ENCODE assay signal across 17 cellular contexts in genomic region chr20:6061544-6061943, GRCh38. TPM values are rescaled to one million over a fixed set of nuclear protein-coding genes. Genes with fewer than 3 reads are reported as not detected.
DNase-seq lines count a peak whose midpoint lies in the region; ATAC-seq and TF ChIP-seq lines count a peak whose summit lies in the region.
"Had no signal": no experiment of that assay in that cellular context is flagged by ENCODE, and none has a peak within 500 bp of the region (broad histone marks: within the 10 kb centered on the region; RNA-seq: fewer than 3 reads in every experiment).

No MANE protein-coding gene starts in this region.

- H3K27me3 ChIP-seq in cardiac muscle cell, result no peaks in the 10 kb centered on the region
- peaks cover 5% of the 10 kb centered on the region for H3K27me3 ChIP-seq in left ventricle myocardium inferior (ENCODE audit: low read depth)
- H3K27me3 ChIP-seq in endodermal cell (ENCODE audit: control insufficient read depth, insufficient read depth, low read length, poor library complexity, severe bottlenecking), result no peaks in the 10 kb centered on the region
- H3K27me3 ChIP-seq: BLaER1 had no signal

- no peaks in the 10 kb centered on the region for H3K36me3 Mint-ChIP-seq in endodermal cell (ENCODE audit: low read depth)
- H3K36me3 Mint-ChIP-seq: CD14-positive monocyte; CD4-positive, alpha-beta memory T cell had no signal

- H3K4me1 ChIP-seq in cardiac muscle cell (ENCODE audit: low read depth) (peaks cover 30% of the 10 kb centered on the region), left ventricle myocardium inferior (no peaks in the 10 kb centered on the region), endodermal cell (ENCODE audit: control insufficient read depth, insufficient read depth, low read length) (peaks cover 9% of the 10 kb centered on the region)

- no peak overlapping the region for H3K9ac ChIP-seq in endodermal cell (ENCODE audit: extremely low read depth, low read length, poor library complexity, severe bottlenecking)
- H3K9ac ChIP-seq: BLaER1 had no signal

- TF ChIP-seq CTCF in cardiac muscle cell (IDR thresholded peaks at IDR 0.05; ENCODE audit: low read depth, low read length) (no peak), left ventricle myocardium inferior (IDR thresholded peaks at IDR 0.05; ENCODE audit: borderline replicate concordance) (no peak), endodermal cell (conservative IDR thresholded peaks at IDR 0.05) (no peak), GM20000 (IDR thresholded peaks at IDR 0.05; ENCODE audit: extremely low read depth, missing control alignments) (no peak)

- H3K4me3 ChIP-seq in cardiac muscle cell, result no peak overlapping the region
- H3K4me3 ChIP-seq in left ventricle myocardium inferior, result no peak overlapping the region
- H3K4me3 ChIP-seq in endodermal cell (ENCODE audit: low read length), result no peak overlapping the region
- H3K4me3 ChIP-seq: BLaER1 had no signal

- no peaks in the 10 kb centered on the region for H3K9me3 Mint-ChIP-seq in endodermal cell
- H3K9me3 Mint-ChIP-seq: CD4-positive, alpha-beta memory T cell; H9 had no signal

- ATAC-seq in GM19035 (IDR thresholded peaks at IDR 0.05; ENCODE audit: unreplicated experiment), result no peak

- H3K9me3 ChIP-seq in cardiac muscle cell (ENCODE audit: low read depth) (no peaks in the 10 kb centered on the region), left ventricle myocardium inferior (replicated peaks) (no peaks in the 10 kb centered on the region), endodermal cell (ENCODE audit: control insufficient read depth, low read length) (no peaks in the 10 kb centered on the region)
- H3K9me3 ChIP-seq: BLaER1 had no signal

- no peak overlapping the region for H3K4me3 Mint-ChIP-seq in endodermal cell
- H3K4me3 Mint-ChIP-seq: CD14-positive monocyte; CD4-positive, alpha-beta memory T cell; H9 had no signal

- no peaks in the 10 kb centered on the region for H3K36me3 ChIP-seq in cardiac muscle cell
- no peaks in the 10 kb centered on the region for H3K36me3 ChIP-seq in left ventricle myocardium inferior
- no peaks in the 10 kb centered on the region for H3K36me3 ChIP-seq in endodermal cell (ENCODE audit: control insufficient read depth, insufficient read depth, low read length)
- H3K36me3 ChIP-seq: BLaER1 had no signal

- H3K4me1 Mint-ChIP-seq in endodermal cell, result peaks cover 26% of the 10 kb centered on the region

- H3K27ac ChIP-seq in cardiac muscle cell, result peak overlapping the region; percentile 21
- no peak overlapping the region for H3K27ac ChIP-seq in left ventricle myocardium inferior (replicated peaks)
- no peak overlapping the region for H3K27ac ChIP-seq in endodermal cell (ENCODE audit: low read depth, low read length)
- H3K27ac ChIP-seq: BLaER1 had no signal

- H3K27ac Mint-ChIP-seq in endodermal cell, result no peak overlapping the region
- H3K27ac Mint-ChIP-seq: CD14-positive monocyte; CD4-positive, alpha-beta memory T cell; H9 had no signal

- H3K27me3 Mint-ChIP-seq in endodermal cell (ENCODE audit: insufficient read depth), result no peaks in the 10 kb centered on the region

- DNase-seq in cardiac muscle cell (ENCODE audit: low read depth in 1 of 2, low spot score in 1 of 2) (no peak), left ventricle myocardium inferior (no peak), HT1080 (ENCODE audit: low read depth) (peak; percentile 12), NCI-H226 (peak; percentile 67), endodermal cell (peak; percentile 29), GM19240 (ENCODE audit: insufficient read length, low spot score) (no peak), GM20000 (ENCODE audit: low spot score) (no peak)
- DNase-seq: 8988T; CD4-positive, alpha-beta memory T cell; GDM1; H9; IMR-90; KBM-7 had no signal

- intact Hi-C loops in left ventricle myocardium inferior (cut with micrococcal nuclease), result no loop called here

- 79 to 100% methylated on average over 1 to 2 of the region's 2 CpGs for WGBS in endodermal cell (ENCODE audit: insufficient coverage in 1 of 2, insufficient read length in 1 of 2), 2 experiments

RNA-seq across cellular contexts. Expression of gene LRRN4, which starts 7.7 kb away (rescaled TPM):
- total RNA-seq in cardiac muscle cell (180 and 227 TPM in 2 replicates), left ventricle myocardium inferior (0.08 TPM), endodermal cell (1 to 10 TPM; 1.6 to 7.6 TPM)
- polyA plus RNA-seq in cardiac muscle cell, result 135 and 173 TPM in 2 replicates
- total RNA-seq in HT1080 (2014; rRNA removed; shearing (Covaris generic)), result 0.13 TPM in 1 of 2 replicates, not detected in the other
- polyA plus RNA-seq in HT1080 (2015; cell fraction: cytosol; rRNA removed), result 0.05 and 0.47 TPM in 2 replicates
- 0.23 and 0.46 TPM in 2 replicates for polyA plus RNA-seq in HT1080 (2015; cell fraction: nucleus; rRNA removed)
- polyA plus RNA-seq in endodermal cell (2013, experiment 1 of 2), result 2.3 TPM
- polyA plus RNA-seq in endodermal cell (2013, experiment 2 of 2), result 2.7 TPM
- total RNA-seq: A673; CD4-positive, alpha-beta memory T cell had no signal
- polyA plus RNA-seq: CD14-positive monocyte; CD4-positive, alpha-beta memory T cell had no signal

RNA-seq across cellular contexts. Expression of gene CRLS1, which starts 55.6 kb away (rescaled TPM):
- total RNA-seq in cardiac muscle cell, result 76.8 and 93.7 TPM in 2 replicates
- polyA plus RNA-seq in cardiac muscle cell, result 236 and 243 TPM in 2 replicates
- total RNA-seq in left ventricle myocardium inferior, result 87.3 TPM
- total RNA-seq in HT1080 (2014; rRNA removed; shearing (Covaris generic)), result 60.9 and 67.1 TPM in 2 replicates
- polyA plus RNA-seq in HT1080 (2015; cell fraction: cytosol; rRNA removed), result 44.1 and 46.1 TPM in 2 replicates
- 41.4 and 47.5 TPM in 2 replicates for polyA plus RNA-seq in HT1080 (2015; cell fraction: nucleus; rRNA removed)
- total RNA-seq in endodermal cell, result 10 to 100 TPM; 39.0 to 54.5 TPM
- polyA plus RNA-seq in endodermal cell (2013, experiment 1 of 2), result 49.5 TPM
- 50.0 TPM for polyA plus RNA-seq in endodermal cell (2013, experiment 2 of 2)

Comparison
In these comparisons a context has a peak if more than half of its experiments do, and no peak if none do; other contexts are left out.
1. RNA of gene LRRN4, which starts 7.7 kb away (total RNA-seq): 180 to 227 TPM in cardiac muscle cell; 1.6 to 7.6 TPM in endodermal cell, 0.08 TPM in left ventricle myocardium inferior (single experiment) and 0.13 TPM in HT1080; every median in the first group is over 10 times any median in the second.
2. DNase-seq: peak in HT1080 (single experiment), NCI-H226 (single experiment) and endodermal cell (single experiment); none in cardiac muscle cell (0 of 2), left ventricle myocardium inferior (single experiment), GM19240 (single experiment) and GM20000 (single experiment).